Comparison of ENCODE assay signal across 1 cellular context in genomic region chr6:21451546-21452013, GRCh38.
TF ChIP-seq lines count a peak whose summit lies in the region.

No MANE protein-coding gene starts in this region.

TF ChIP-seq in HepG2, 621 proteins besides CTCF, POLR2A, EP300 and RAD21 (continued from another document and continues in another):
- TF ChIP-seq, protein P1, sequence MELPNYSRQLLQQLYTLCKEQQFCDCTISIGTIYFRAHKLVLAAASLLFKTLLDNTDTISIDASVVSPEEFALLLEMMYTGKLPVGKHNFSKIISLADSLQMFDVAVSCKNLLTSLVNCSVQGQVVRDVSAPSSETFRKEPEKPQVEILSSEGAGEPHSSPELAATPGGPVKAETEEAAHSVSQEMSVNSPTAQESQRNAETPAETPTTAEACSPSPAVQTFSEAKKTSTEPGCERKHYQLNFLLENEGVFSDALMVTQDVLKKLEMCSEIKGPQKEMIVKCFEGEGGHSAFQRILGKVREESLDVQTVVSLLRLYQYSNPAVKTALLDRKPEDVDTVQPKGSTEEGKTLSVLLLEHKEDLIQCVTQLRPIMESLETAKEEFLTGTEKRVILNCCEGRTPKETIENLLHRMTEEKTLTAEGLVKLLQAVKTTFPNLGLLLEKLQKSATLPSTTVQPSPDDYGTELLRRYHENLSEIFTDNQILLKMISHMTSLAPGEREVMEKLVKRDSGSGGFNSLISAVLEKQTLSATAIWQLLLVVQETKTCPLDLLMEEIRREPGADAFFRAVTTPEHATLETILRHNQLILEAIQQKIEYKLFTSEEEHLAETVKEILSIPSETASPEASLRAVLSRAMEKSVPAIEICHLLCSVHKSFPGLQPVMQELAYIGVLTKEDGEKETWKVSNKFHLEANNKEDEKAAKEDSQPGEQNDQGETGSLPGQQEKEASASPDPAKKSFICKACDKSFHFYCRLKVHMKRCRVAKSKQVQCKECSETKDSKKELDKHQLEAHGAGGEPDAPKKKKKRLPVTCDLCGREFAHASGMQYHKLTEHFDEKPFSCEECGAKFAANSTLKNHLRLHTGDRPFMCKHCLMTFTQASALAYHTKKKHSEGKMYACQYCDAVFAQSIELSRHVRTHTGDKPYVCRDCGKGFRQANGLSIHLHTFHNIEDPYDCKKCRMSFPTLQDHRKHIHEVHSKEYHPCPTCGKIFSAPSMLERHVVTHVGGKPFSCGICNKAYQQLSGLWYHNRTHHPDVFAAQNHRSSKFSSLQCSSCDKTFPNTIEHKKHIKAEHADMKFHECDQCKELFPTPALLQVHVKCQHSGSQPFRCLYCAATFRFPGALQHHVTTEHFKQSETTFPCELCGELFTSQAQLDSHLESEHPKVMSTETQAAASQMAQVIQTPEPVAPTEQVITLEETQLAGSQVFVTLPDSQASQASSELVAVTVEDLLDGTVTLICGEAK (IDR thresholded peaks at IDR 0.05): no peak
- TF ChIP-seq, protein P1 (CRISPR knock-in tag; IDR thresholded peaks at IDR 0.05): no peak
- TF ChIP-seq ZNF317 (CRISPR knock-in tag; IDR thresholded peaks at IDR 0.05): peak; percentile 38; the same call in 1 of the 2 replicates
- TF ChIP-seq MAFF (IDR thresholded peaks at IDR 0.05; ENCODE audit: low read depth, low read length): 0 out of 2 replicates have a peak, but pooled peaks have one; percentile 3
- 0 out of 2 replicates have a peak, but pooled peaks have one; percentile 23 for TF ChIP-seq ESRRA (CRISPR knock-in tag; IDR thresholded peaks at IDR 0.05; ENCODE audit: low read depth)
- TF ChIP-seq ZFX (CRISPR knock-in tag; IDR thresholded peaks at IDR 0.05; ENCODE audit: low read depth): peak; percentile 26; the same call in 1 of the 2 replicates
- no peak for TF ChIP-seq NR1H2 (CRISPR knock-in tag; IDR thresholded peaks at IDR 0.05; ENCODE audit: borderline replicate concordance, low read depth)
- TF ChIP-seq SMAD1 (CRISPR knock-in tag; IDR thresholded peaks at IDR 0.05; ENCODE audit: borderline replicate concordance, low read depth): no peak
- TF ChIP-seq MXI1 (IDR thresholded peaks at IDR 0.05; ENCODE audit: borderline replicate concordance, low read depth, low read length): no peak
- peak; percentile 66; the same call in 1 of the 2 replicates for TF ChIP-seq FOXO1 (CRISPR knock-in tag; IDR thresholded peaks at IDR 0.05)
- TF ChIP-seq ZNF607 (CRISPR knock-in tag; IDR thresholded peaks at IDR 0.05; ENCODE audit: borderline replicate concordance): no peak
- TF ChIP-seq ZNF557 (CRISPR knock-in tag; IDR thresholded peaks at IDR 0.05): no peak
- no peak for TF ChIP-seq ZNF333 (CRISPR knock-in tag; IDR thresholded peaks at IDR 0.05; ENCODE audit: borderline replicate concordance)
- no peak for TF ChIP-seq ZNF234 (CRISPR knock-in tag; conservative IDR thresholded peaks at IDR 0.05)
- TF ChIP-seq TOE1 (CRISPR knock-in tag; IDR thresholded peaks at IDR 0.05): no peak
- TF ChIP-seq RARA (CRISPR knock-in tag; IDR thresholded peaks at IDR 0.05): peak; percentile 89
- TF ChIP-seq ZNF451 (CRISPR knock-in tag; IDR thresholded peaks at IDR 0.05): no peak
- 0 out of 2 replicates have a peak, but pooled peaks have one; percentile 66 for TF ChIP-seq PITX1 (CRISPR knock-in tag; IDR thresholded peaks at IDR 0.05)
- TF ChIP-seq ZNF644 (CRISPR knock-in tag; IDR thresholded peaks at IDR 0.05; ENCODE audit: low read depth): peak; percentile 36; the same call in 1 of the 2 replicates
- TF ChIP-seq IRF1 (CRISPR knock-in tag; IDR thresholded peaks at IDR 0.05; ENCODE audit: low read depth): no peak
- TF ChIP-seq GABPA (IDR thresholded peaks at IDR 0.05; ENCODE audit: low read depth, low read length): no peak
- peak; percentile 42; the same call in 1 of the 2 replicates for TF ChIP-seq GABPA (CRISPR knock-in tag; IDR thresholded peaks at IDR 0.05; ENCODE audit: low read depth)
- TF ChIP-seq KDM1A (CRISPR knock-in tag; IDR thresholded peaks at IDR 0.05): 0 out of 2 replicates have a peak, but pooled peaks have one; percentile 12
- TF ChIP-seq ZNF431 (CRISPR knock-in tag; IDR thresholded peaks at IDR 0.05; ENCODE audit: borderline replicate concordance, low read depth): peak; percentile 67; the same call in 1 of the 2 replicates
- TF ChIP-seq MIER2 (CRISPR knock-in tag; IDR thresholded peaks at IDR 0.05): no peak
- no peak for TF ChIP-seq ZNF768 (CRISPR knock-in tag; IDR thresholded peaks at IDR 0.05)
- no peak for TF ChIP-seq AGO1 (IDR thresholded peaks at IDR 0.05; ENCODE audit: low read depth, low read length, poor library complexity, severe bottlenecking)
- TF ChIP-seq ZNF670 (CRISPR knock-in tag; IDR thresholded peaks at IDR 0.05; ENCODE audit: borderline replicate concordance): no peak
- peak; percentile 69; the same call in 1 of the 2 replicates for TF ChIP-seq ZMYM4 (CRISPR knock-in tag; IDR thresholded peaks at IDR 0.05)
- TF ChIP-seq, protein P2, sequence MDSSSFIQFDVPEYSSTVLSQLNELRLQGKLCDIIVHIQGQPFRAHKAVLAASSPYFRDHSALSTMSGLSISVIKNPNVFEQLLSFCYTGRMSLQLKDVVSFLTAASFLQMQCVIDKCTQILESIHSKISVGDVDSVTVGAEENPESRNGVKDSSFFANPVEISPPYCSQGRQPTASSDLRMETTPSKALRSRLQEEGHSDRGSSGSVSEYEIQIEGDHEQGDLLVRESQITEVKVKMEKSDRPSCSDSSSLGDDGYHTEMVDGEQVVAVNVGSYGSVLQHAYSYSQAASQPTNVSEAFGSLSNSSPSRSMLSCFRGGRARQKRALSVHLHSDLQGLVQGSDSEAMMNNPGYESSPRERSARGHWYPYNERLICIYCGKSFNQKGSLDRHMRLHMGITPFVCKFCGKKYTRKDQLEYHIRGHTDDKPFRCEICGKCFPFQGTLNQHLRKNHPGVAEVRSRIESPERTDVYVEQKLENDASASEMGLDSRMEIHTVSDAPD (CRISPR knock-in tag; IDR thresholded peaks at IDR 0.05): peak; percentile 63; the same call in 1 of the 2 replicates
- no peak for TF ChIP-seq KAT7 (CRISPR knock-in tag; IDR thresholded peaks at IDR 0.05; ENCODE audit: borderline replicate concordance)
- peak; percentile 89 for TF ChIP-seq BCL6 (CRISPR knock-in tag; IDR thresholded peaks at IDR 0.05)
- TF ChIP-seq, protein P3, sequence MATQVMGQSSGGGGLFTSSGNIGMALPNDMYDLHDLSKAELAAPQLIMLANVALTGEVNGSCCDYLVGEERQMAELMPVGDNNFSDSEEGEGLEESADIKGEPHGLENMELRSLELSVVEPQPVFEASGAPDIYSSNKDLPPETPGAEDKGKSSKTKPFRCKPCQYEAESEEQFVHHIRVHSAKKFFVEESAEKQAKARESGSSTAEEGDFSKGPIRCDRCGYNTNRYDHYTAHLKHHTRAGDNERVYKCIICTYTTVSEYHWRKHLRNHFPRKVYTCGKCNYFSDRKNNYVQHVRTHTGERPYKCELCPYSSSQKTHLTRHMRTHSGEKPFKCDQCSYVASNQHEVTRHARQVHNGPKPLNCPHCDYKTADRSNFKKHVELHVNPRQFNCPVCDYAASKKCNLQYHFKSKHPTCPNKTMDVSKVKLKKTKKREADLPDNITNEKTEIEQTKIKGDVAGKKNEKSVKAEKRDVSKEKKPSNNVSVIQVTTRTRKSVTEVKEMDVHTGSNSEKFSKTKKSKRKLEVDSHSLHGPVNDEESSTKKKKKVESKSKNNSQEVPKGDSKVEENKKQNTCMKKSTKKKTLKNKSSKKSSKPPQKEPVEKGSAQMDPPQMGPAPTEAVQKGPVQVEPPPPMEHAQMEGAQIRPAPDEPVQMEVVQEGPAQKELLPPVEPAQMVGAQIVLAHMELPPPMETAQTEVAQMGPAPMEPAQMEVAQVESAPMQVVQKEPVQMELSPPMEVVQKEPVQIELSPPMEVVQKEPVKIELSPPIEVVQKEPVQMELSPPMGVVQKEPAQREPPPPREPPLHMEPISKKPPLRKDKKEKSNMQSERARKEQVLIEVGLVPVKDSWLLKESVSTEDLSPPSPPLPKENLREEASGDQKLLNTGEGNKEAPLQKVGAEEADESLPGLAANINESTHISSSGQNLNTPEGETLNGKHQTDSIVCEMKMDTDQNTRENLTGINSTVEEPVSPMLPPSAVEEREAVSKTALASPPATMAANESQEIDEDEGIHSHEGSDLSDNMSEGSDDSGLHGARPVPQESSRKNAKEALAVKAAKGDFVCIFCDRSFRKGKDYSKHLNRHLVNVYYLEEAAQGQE (IDR thresholded peaks at IDR 0.05; ENCODE audit: borderline replicate concordance in 1 of 2, low read depth in 1 of 2, low read length in 2 of 2): no peak
- TF ChIP-seq, protein P4, sequence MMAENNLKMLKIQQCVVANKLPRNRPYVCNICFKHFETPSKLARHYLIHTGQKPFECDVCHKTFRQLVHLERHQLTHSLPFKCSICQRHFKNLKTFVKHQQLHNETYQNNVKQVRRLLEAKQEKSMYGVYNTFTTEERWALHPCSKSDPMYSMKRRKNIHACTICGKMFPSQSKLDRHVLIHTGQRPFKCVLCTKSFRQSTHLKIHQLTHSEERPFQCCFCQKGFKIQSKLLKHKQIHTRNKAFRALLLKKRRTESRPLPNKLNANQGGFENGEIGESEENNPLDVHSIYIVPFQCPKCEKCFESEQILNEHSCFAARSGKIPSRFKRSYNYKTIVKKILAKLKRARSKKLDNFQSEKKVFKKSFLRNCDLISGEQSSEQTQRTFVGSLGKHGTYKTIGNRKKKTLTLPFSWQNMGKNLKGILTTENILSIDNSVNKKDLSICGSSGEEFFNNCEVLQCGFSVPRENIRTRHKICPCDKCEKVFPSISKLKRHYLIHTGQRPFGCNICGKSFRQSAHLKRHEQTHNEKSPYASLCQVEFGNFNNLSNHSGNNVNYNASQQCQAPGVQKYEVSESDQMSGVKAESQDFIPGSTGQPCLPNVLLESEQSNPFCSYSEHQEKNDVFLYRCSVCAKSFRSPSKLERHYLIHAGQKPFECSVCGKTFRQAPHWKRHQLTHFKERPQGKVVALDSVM (CRISPR knock-in tag; IDR thresholded peaks at IDR 0.05): no peak
- TF ChIP-seq FOSL2 (CRISPR knock-in tag; IDR thresholded peaks at IDR 0.05): no peak
- TF ChIP-seq ZNF337 (CRISPR knock-in tag; IDR thresholded peaks at IDR 0.05; ENCODE audit: borderline replicate concordance, low read depth): no peak
- peak; percentile 79 for TF ChIP-seq HDAC1 (CRISPR knock-in tag; IDR thresholded peaks at IDR 0.05)
- TF ChIP-seq MYNN (CRISPR knock-in tag; IDR thresholded peaks at IDR 0.05; ENCODE audit: low read depth): no peak
- peak; percentile 80 for TF ChIP-seq SAP130 (CRISPR knock-in tag; IDR thresholded peaks at IDR 0.05; ENCODE audit: low read depth)
- TF ChIP-seq TRAFD1 (CRISPR knock-in tag; IDR thresholded peaks at IDR 0.05; ENCODE audit: borderline replicate concordance): no peak
- no peak for TF ChIP-seq BORCS8-MEF2B (CRISPR knock-in tag; IDR thresholded peaks at IDR 0.05)
- TF ChIP-seq FIP1L1 (IDR thresholded peaks at IDR 0.05; ENCODE audit: borderline replicate concordance, insufficient read depth, low read depth, low read length): no peak
- TF ChIP-seq ZNF740 (CRISPR knock-in tag; IDR thresholded peaks at IDR 0.05): no peak
- 0 out of 2 replicates have a peak, but pooled peaks have one; percentile 59 for TF ChIP-seq XBP1 (CRISPR knock-in tag; IDR thresholded peaks at IDR 0.05)
